Comparison of ENCODE assay signal across 18 cellular contexts in the genomic region with DNA sequence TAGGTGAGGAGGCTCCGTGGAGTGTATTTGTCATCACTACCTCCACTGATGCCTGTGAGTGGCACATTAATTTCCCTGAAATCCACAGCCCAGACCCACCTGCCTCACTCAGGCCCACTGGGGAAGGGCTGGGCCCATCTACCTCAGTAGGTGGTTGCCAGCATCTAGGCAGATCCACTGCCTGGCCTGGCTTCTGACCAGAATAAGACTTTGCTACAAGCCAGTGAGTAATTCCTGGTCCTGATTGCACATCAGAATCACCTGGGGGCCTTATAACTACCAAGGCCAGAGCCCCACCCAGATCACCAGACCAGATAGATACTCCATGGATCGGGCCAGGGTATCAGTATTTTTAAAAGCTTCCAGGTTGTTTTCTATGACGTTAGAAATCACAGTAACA.
"Had no signal": no experiment of that assay in that cellular context is flagged by ENCODE, and none has a peak within 500 bp of the region (broad histone marks: within the 10 kb centered on the region; RNA-seq: fewer than 3 reads in every experiment).

No MANE protein-coding gene starts in this region.

- H2AFZ ChIP-seq: hepatocyte had no signal

- H3K4me3 ChIP-seq: colonic mucosa, esophagus muscularis mucosa, hepatocyte, mucosa of descending colon, ovary, right atrium auricular region, sigmoid colon, skin epidermis, thoracic aorta, transverse colon had no signal

- H3K4me2 ChIP-seq: hepatocyte had no signal

- H3K36me3 ChIP-seq: colonic mucosa, esophagus muscularis mucosa, ovary, right atrium auricular region, sigmoid colon, thoracic aorta, transverse colon had no signal

- H3K27me3 ChIP-seq: colonic mucosa, esophagus muscularis mucosa, hepatocyte, ovary, right atrium auricular region, sigmoid colon, transverse colon had no signal

- H3K9me3 ChIP-seq: colonic mucosa, esophagus muscularis mucosa, mucosa of descending colon, ovary, right atrium auricular region, sigmoid colon, thoracic aorta, transverse colon had no signal

- DNase-seq: cerebellar nuclear complex; colonic mucosa; dermis blood vessel endothelial cell; effector CD4-positive, alpha-beta T cell; foreskin fibroblast; mucosa of descending colon; naive thymus-derived CD8-positive, alpha-beta T cell; ovary; sigmoid colon; stimulated activated CD4-positive, alpha-beta T cell treated with anti-CD3 and anti-CD28 coated beads, Interleukin-4, amount 100 ng/mL, for 4 hours; stimulated activated naive B cell treated with anti-CD40 and anti-IgM and Interleukin-4, amounts not matched to agents 10 μg/mL and 1 μg/mL and 100 μg/mL, for 72 hours; stimulated activated naive CD8-positive, alpha-beta T cell treated with anti-CD3 and anti-CD28 coated beads, Interleukin-15, amount 100 ng/mL, for 72 hours; transverse colon had no signal

- H3K27ac ChIP-seq: colonic mucosa, esophagus muscularis mucosa, hepatocyte, ovary, right atrium auricular region, sigmoid colon, thoracic aorta, transverse colon had no signal

- H3K4me1 ChIP-seq: colonic mucosa had no signal

- H3K79me2 ChIP-seq: hepatocyte had no signal

- ATAC-seq: mucosa of descending colon; naive thymus-derived CD8-positive, alpha-beta T cell; stimulated activated naive B cell treated with anti-CD40 and anti-IgM and Interleukin-4, amounts not matched to agents 10 μg/mL and 1 μg/mL and 100 μg/mL, for 72 hours; stimulated activated naive CD8-positive, alpha-beta T cell treated with anti-CD3 and anti-CD28 coated beads, Interleukin-15, amount 100 ng/mL, for 72 hours had no signal
